Comparison of ENCODE assay signal across 23 cellular contexts in the genomic region with DNA sequence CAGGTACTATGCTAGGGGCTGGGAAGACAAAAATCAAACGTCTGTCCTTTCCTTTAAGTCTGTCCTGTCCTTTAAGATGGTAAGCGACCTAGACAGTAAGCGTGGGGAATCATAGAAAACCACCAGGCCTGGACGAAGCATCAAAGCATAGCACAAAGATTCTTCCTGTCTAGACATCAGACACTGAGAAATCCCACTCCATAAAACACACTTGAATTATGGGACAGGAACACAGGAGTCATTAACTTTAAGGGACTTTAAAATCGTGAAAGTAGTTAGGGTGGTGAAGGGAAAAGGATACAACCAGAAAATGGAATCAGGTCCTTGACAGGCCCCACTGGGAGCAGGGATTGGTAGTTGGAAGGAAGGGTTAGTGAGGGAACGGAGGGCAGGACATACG. TPM values are rescaled to one million over a fixed set of nuclear protein-coding genes. Genes with fewer than 3 reads are reported as not detected.
DNase-seq lines count a peak whose midpoint lies in the region; ATAC-seq, FAIRE-seq and TF ChIP-seq lines count a peak whose summit lies in the region.
"Had no signal": no experiment of that assay in that cellular context is flagged by ENCODE, and none has a peak within 500 bp of the region (broad histone marks: within the 10 kb centered on the region; RNA-seq: fewer than 3 reads in every experiment).

No MANE protein-coding gene starts in this region.

- H4K20me1 ChIP-seq in BLaER1 treated with 17β-estradiol and CSF1 and Interleukin-3, amounts not matched to agents 10 nM and 100 nM: peaks cover 0 to 36% (median 0%) of the 10 kb centered on the region in 11 experiments; a peak in 6 of 22 replicates

- H3K27me3 Mint-ChIP-seq in CD4-positive, alpha-beta memory T cell: no peaks in the 10 kb centered on the region
- no peaks in the 10 kb centered on the region for H3K27me3 Mint-ChIP-seq in activated naive CD8-positive, alpha-beta T cell
- H3K27me3 Mint-ChIP-seq in naive B cell: no peaks in the 10 kb centered on the region

- H3K4me1 Mint-ChIP-seq in CD4-positive, alpha-beta memory T cell: peaks cover 59 to 96% (median 80%) of the 10 kb centered on the region in 4 donors
- peaks cover 88% of the 10 kb centered on the region for H3K4me1 Mint-ChIP-seq in activated naive CD8-positive, alpha-beta T cell (ENCODE audit: low read depth)
- H3K4me1 Mint-ChIP-seq in naive B cell: peaks cover 18 to 45% (median 31%) of the 10 kb centered on the region in 3 donors

- H3K4me1 ChIP-seq in BLaER1 treated with 17β-estradiol and CSF1 and Interleukin-3, amounts not matched to agents 10 nM and 100 nM: peaks cover 61 to 100% (median 85%) of the 10 kb centered on the region in 10 experiments
- H3K4me1 ChIP-seq in CD4-positive, alpha-beta memory T cell (ENCODE audit: insufficient read depth, low read length): peaks cover 98% of the 10 kb centered on the region
- peaks cover 20 to 91% of the 10 kb centered on the region in 2 donors for H3K4me1 ChIP-seq in left lung
- H3K4me1 ChIP-seq: HAP-1 had no signal

- FAIRE-seq in urothelium cell line (lab: Jason Lieb, UNC): no peak
- FAIRE-seq: GM12878 had no signal

- CTCF ChIA-PET in CD4-positive, alpha-beta memory T cell (lab: Charles Lee; ENCODE audit: partially characterized antibody): interaction anchor here (0.9 kb wide), 1 partner anchor 49 kb away, joined by 3 read pairs; no protein-coding TSS in a partner anchor

- H3K27ac Mint-ChIP-seq in CD4-positive, alpha-beta memory T cell: peak overlapping the region; percentile 58 to 100 (median 82)
- peak overlapping the region; percentile 90 for H3K27ac Mint-ChIP-seq in activated naive CD8-positive, alpha-beta T cell
- H3K27ac Mint-ChIP-seq in naive B cell: peak overlapping the region in 4 of 6 donors; percentile 70 to 98 (median 88)
- H3K27ac Mint-ChIP-seq: nephron progenitor cell had no signal

- no peaks in the 10 kb centered on the region for H3K27me3 ChIP-seq in BLaER1 treated with 17β-estradiol and CSF1 and Interleukin-3, amounts not matched to agents 10 nM and 100 nM
- no peaks in the 10 kb centered on the region for H3K27me3 ChIP-seq in CD4-positive, alpha-beta memory T cell (ENCODE audit: insufficient read depth, low read length)
- H3K27me3 ChIP-seq in left lung: no peaks in the 10 kb centered on the region
- H3K27me3 ChIP-seq: MG63, tibial nerve had no signal

- POLR2A ChIA-PET in CD4-positive, alpha-beta memory T cell (lab: Charles Lee; ENCODE audit: partially characterized antibody): interaction anchor here (35.7 kb wide), 1 partner anchor 18 kb away, joined by 1361 read pairs; no protein-coding TSS in a partner anchor

- intact Hi-C loops in CD4-positive, alpha-beta memory T cell (cut with micrococcal nuclease): loop anchor here (10.0 kb wide), 1 partner anchor 177 kb away; no protein-coding TSS in a partner anchor
- intact Hi-C loops in left lung (cut with DNase I): no loop called here

- peak overlapping the region in 4 of 8 donors; percentile 24 to 63 (median 42) for H3K4me3 Mint-ChIP-seq in CD4-positive, alpha-beta memory T cell
- H3K4me3 Mint-ChIP-seq in activated naive CD8-positive, alpha-beta T cell: peak overlapping the region; percentile 30
- H3K4me3 Mint-ChIP-seq in naive B cell: no peak overlapping the region
- H3K4me3 Mint-ChIP-seq: activated naive CD4-positive, alpha-beta T cell treated with anti-CD3 and anti-CD28 coated beads for 36 hours; nephron progenitor cell had no signal

- TF ChIP-seq CTCF in left lung (IDR thresholded peaks at IDR 0.05): no peak

- ATAC-seq in naive B cell (ENCODE audit: low read depth in 2 of 2) (no peak), left lung (no peak), GM19035 (IDR thresholded peaks at IDR 0.05; ENCODE audit: unreplicated experiment) (no peak)
- ATAC-seq: GM12878, right cardiac atrium had no signal

- H3K9me3 Mint-ChIP-seq in CD4-positive, alpha-beta memory T cell: no peaks in the 10 kb centered on the region
- H3K9me3 Mint-ChIP-seq in activated naive CD8-positive, alpha-beta T cell (ENCODE audit: low read depth): no peaks in the 10 kb centered on the region
- no peaks in the 10 kb centered on the region for H3K9me3 Mint-ChIP-seq in naive B cell
- H3K9me3 Mint-ChIP-seq: activated naive CD4-positive, alpha-beta T cell treated with anti-CD3 and anti-CD28 coated beads for 36 hours; nephron progenitor cell had no signal

- H3K36me3 ChIP-seq in BLaER1 treated with 17β-estradiol and CSF1 and Interleukin-3, amounts not matched to agents 10 nM and 100 nM: peaks cover 0 to 28% (median 5%) of the 10 kb centered on the region in 11 experiments; a peak in 10 of 22 replicates
- peaks cover 29% of the 10 kb centered on the region for H3K36me3 ChIP-seq in CD4-positive, alpha-beta memory T cell (ENCODE audit: insufficient read depth, low read length)
- H3K36me3 ChIP-seq in left lung: peaks cover 0 to 5% of the 10 kb centered on the region in 2 donors
- H3K36me3 ChIP-seq: HAP-1, MG63 had no signal

- peaks cover 23 to 42% of the 10 kb centered on the region in 2 donors for H3K36me3 Mint-ChIP-seq in CD4-positive, alpha-beta memory T cell
- peaks cover 2% of the 10 kb centered on the region for H3K36me3 Mint-ChIP-seq in activated naive CD8-positive, alpha-beta T cell
- no peaks in the 10 kb centered on the region for H3K36me3 Mint-ChIP-seq in naive B cell

- no peak overlapping the region for H3K9ac ChIP-seq in BLaER1 treated with 17β-estradiol and CSF1 and Interleukin-3, amounts not matched to agents 10 nM and 100 nM
- H3K9ac ChIP-seq: parathyroid adenoma had no signal

- H3K4me2 ChIP-seq in BLaER1 treated with 17β-estradiol and CSF1 and Interleukin-3, amounts not matched to agents 10 nM and 100 nM: peak overlapping the region in 8 of 11 experiments; percentile 0 to 88 (median 12); a peak in 10 of 22 replicates

- no peaks in the 10 kb centered on the region for H3K9me3 ChIP-seq in BLaER1 treated with 17β-estradiol and CSF1 and Interleukin-3, amounts not matched to agents 10 nM and 100 nM (replicated peaks in 1 of 11)
- H3K9me3 ChIP-seq in CD4-positive, alpha-beta memory T cell (ENCODE audit: control insufficient read depth in 1 of 2, low read length in 2 of 2): no peaks in the 10 kb centered on the region
- no peaks in the 10 kb centered on the region for H3K9me3 ChIP-seq in left lung
- H3K9me3 ChIP-seq: HAP-1, MG63, tibial nerve had no signal

- peak overlapping the region in 3 of 11 experiments; percentile 11 to 26 (median 19); a peak in 4 of 22 replicates for H3K27ac ChIP-seq in BLaER1 treated with 17β-estradiol and CSF1 and Interleukin-3, amounts not matched to agents 10 nM and 100 nM
- H3K27ac ChIP-seq in CD4-positive, alpha-beta memory T cell (ENCODE audit: low read depth, low read length): peak overlapping the region; percentile 25
- H3K27ac ChIP-seq in left lung: no peak overlapping the region
- H3K27ac ChIP-seq: parathyroid adenoma, tibial nerve had no signal

- no peak for DNase-seq in CD4-positive, alpha-beta memory T cell
- no peak for DNase-seq in naive B cell
- DNase-seq in left lung: no peak
- no peak for DNase-seq in urothelium cell line (ENCODE audit: low spot score)
- DNase-seq: activated naive CD4-positive, alpha-beta T cell treated with anti-CD3 and anti-CD28 coated beads for 36 hours; COR-L47; DND-41; KBM-7; MG63; NCI-H446; NCI-H82; nephron progenitor cell; right cardiac atrium; RPMI8226 had no signal

- H3K4me3 ChIP-seq in BLaER1 treated with 17β-estradiol and CSF1 and Interleukin-3, amounts not matched to agents 10 nM and 100 nM: no peak overlapping the region
- no peak overlapping the region for H3K4me3 ChIP-seq in CD4-positive, alpha-beta memory T cell (ENCODE audit: low read length in 2 of 2)
- H3K4me3 ChIP-seq in left lung: no peak overlapping the region
- H3K4me3 ChIP-seq: GM12878, HAP-1, MG63, tibial nerve had no signal

RNA-seq across cellular contexts. Expression of a gene that starts 31.7 kb away (rescaled TPM):
- not detected for total RNA-seq in CD4-positive, alpha-beta memory T cell
- polyA plus RNA-seq in CD4-positive, alpha-beta memory T cell: not detected
- not detected for polyA plus RNA-seq in naive B cell (ENCODE audit: low read depth in 6 of 6)
- under 1 TPM in 1 of 2 donors, not detected in 1; 0.18 TPM for total RNA-seq in left lung
- total RNA-seq: activated naive CD4-positive, alpha-beta T cell treated with anti-CD3 and anti-CD28 coated beads for 36 hours; epithelial cell of proximal tubule; GM12878; T-helper 2 cell treated with Interferon-gamma antibody and Interleukin-4, amounts not matched to agents 100 ng/mL and 5 ng/mL, for 36 hours had no signal
- polyA plus RNA-seq: GM12878 had no signal
